8 cellular contexts compared by ENCODE assay signal in genomic region chr14:26204954-26205479, GRCh38.
DNase-seq lines count a peak whose midpoint lies in the region; ATAC-seq, FAIRE-seq and TF ChIP-seq lines count a peak whose summit lies in the region.

No MANE protein-coding gene starts in this region.

- H3K36me3 ChIP-seq in H1 (ENCODE audit: control insufficient read depth in 2 of 4, insufficient read depth in 4 of 4, low read length in 3 of 4) (no peaks in the 10 kb centered on the region), HepG2 (replicated peaks in 1 of 2; ENCODE audit: control insufficient read depth in 1 of 2, insufficient read depth in 2 of 2, low read length in 2 of 2) (no peaks in the 10 kb centered on the region)

- no peak overlapping the region for H3K4ac ChIP-seq in H1 (replicated peaks; ENCODE audit: insufficient read length, low read depth, low read length)

- H3K4me1 ChIP-seq in H1 (replicated peaks in 1 of 4; ENCODE audit: control insufficient read depth in 3 of 4, insufficient read depth in 4 of 4, low read length in 3 of 4) = no peaks in the 10 kb centered on the region
- H3K4me1 ChIP-seq in HepG2 (ENCODE audit: insufficient read depth, low read length) = no peaks in the 10 kb centered on the region

- peak; percentile 19 for FAIRE-seq in H1 (lab: Jason Lieb, UNC)
- FAIRE-seq in HepG2 (lab: Jason Lieb, UNC) = no peak

- no peak overlapping the region for H2BK12ac ChIP-seq in H1 (ENCODE audit: low read depth, low read length)

- no peak overlapping the region for H3K14ac ChIP-seq in H1 (ENCODE audit: insufficient read length)

- no peak overlapping the region for H4K8ac ChIP-seq in H1 (ENCODE audit: extremely low read depth, insufficient read depth, low read length)

- intact Hi-C loops in HepG2 (cut with micrococcal nuclease; ENCODE audit: unreplicated experiment) = no loop called here

- H2BK15ac ChIP-seq in H1 (ENCODE audit: low read length) = no peak overlapping the region

- H2BK5ac ChIP-seq in H1 (ENCODE audit: low read depth, low read length) = no peak overlapping the region

- no peak overlapping the region for H4K91ac ChIP-seq in H1 (replicated peaks; ENCODE audit: insufficient read length, low read length)

- POLR2A ChIA-PET in H1 (lab: Charles Lee; ENCODE audit: partially characterized antibody) = no interaction called here
- POLR2A ChIA-PET in HepG2 (lab: Yijun Ruan, JAX) = no interaction called here

- peak; percentile 81 for ATAC-seq in HepG2
- no peak for ATAC-seq in HG02973 (IDR thresholded peaks at IDR 0.05; ENCODE audit: unreplicated experiment)

- TF ChIP-seq CTCF in H1 (IDR thresholded peaks at IDR 0.05; ENCODE audit: control extremely low read depth in 1 of 3, insufficient read depth in 1 of 3, low read depth in 1 of 3, low read length in 3 of 3) (no peak), HepG2 (CRISPR knock-in tag; IDR thresholded peaks at IDR 0.05) (no peak)

- H4K5ac ChIP-seq in H1 (ENCODE audit: insufficient read length, low read depth, low read length) = no peak overlapping the region

- WGBS in H1 (ENCODE audit: extremely low coverage in 1 of 2, insufficient coverage in 1 of 2, insufficient read length in 1 of 2, insufficient replicate concordance in 2 of 2, low coverage in 1 of 2, low lambda C conversion rate in 2 of 2, missing lambda C conversion rate in 1 of 2), 2 experiments = 5% methylated on average over 38 of the region's 40 CpGs; no CpG with 5 or more reads in 1 of the 2 experiments
- WGBS in HepG2 (ENCODE audit: low lambda C conversion rate) = 27% methylated on average over 40 of the region's 40 CpGs

- H4K20me1 ChIP-seq in H1 (replicated peaks in 1 of 2; ENCODE audit: control insufficient read depth in 1 of 2, insufficient read depth in 2 of 2, low read length in 2 of 2) (peaks cover 0 to 1% of the 10 kb centered on the region in 2 experiments), HepG2 (ENCODE audit: insufficient read depth, low read length) (no peaks in the 10 kb centered on the region)

- CTCF ChIA-PET in H1 (lab: Charles Lee; ENCODE audit: partially characterized antibody) (interaction anchor here (0.8 to 1.1 kb wide), 3 partner anchors 9 to 71 kb away, joined by 3 to 5 read pairs (median 4); no protein-coding TSS in a partner anchor), HepG2 (lab: Yijun Ruan, JAX; ENCODE audit: low intra/inter-chr PET ratio, low total read pairs) (no interaction called here)

- H3K4me3 ChIP-seq in H1 (ENCODE audit: extremely low read depth in 1 of 4, insufficient read depth in 2 of 4, low read depth in 3 of 4, low read length in 4 of 4) = peak overlapping the region; percentile 44 to 62 (median 52)
- peak overlapping the region in 2 of 3 experiments; percentile 8 to 36; a peak in 1 of 6 replicates for H3K4me3 ChIP-seq in HepG2 (replicated peaks in 1 of 3; ENCODE audit: insufficient read depth in 1 of 3, low read depth in 2 of 3, low read length in 3 of 3)

- H3K23ac ChIP-seq in H1 (ENCODE audit: insufficient read length) = no peak overlapping the region

- H3K18ac ChIP-seq in H1 (ENCODE audit: extremely low read depth, low read length) = no peak overlapping the region

- TF ChIP-seq RAD21 in H1 (IDR thresholded peaks at IDR 0.05 in 1 of 2, conservative IDR thresholded peaks at IDR 0.05 in 1 of 2; ENCODE audit: low read depth in 2 of 2, low read length in 2 of 2) = no peak
- TF ChIP-seq RAD21 in HepG2 (CRISPR knock-in tag; IDR thresholded peaks at IDR 0.05) = no peak

- DNase-seq in NCI-H524 treated with DMSO at 0.1 percent for 48 hours (lab: John Stamatoyannopoulos, UW) (peak; percentile 67), H1 (ENCODE audit: low read depth in 1 of 2, low spot score in 2 of 2) (peak in 1 of 2 experiments; percentile 71), HepG2 (ENCODE audit: low spot score) (no peak), superior temporal gyrus (ENCODE audit: extremely low spot score) (peak; percentile 43), NCI-H187 treated with DMSO at 0.1 percent for 48 hours (lab: John Stamatoyannopoulos, UW) (no peak), NCI-H128 (lab: John Stamatoyannopoulos, UW; ENCODE audit: unreplicated experiment) (no peak), HCEC 1CT (no peak)

- H3K23me2 ChIP-seq in H1 (ENCODE audit: low read depth, low read length) = no peaks in the 10 kb centered on the region

- in situ Hi-C loops in HepG2 (cut with HindIII; ENCODE audit: extremely low pct_ligation_motif_present, low pct_unique_long_range_greater_than_20kb) = no loop called here

- H2AFZ ChIP-seq in H1 (ENCODE audit: low read length) = peak overlapping the region; percentile 52; the same call in 1 of the 2 replicates
- no peak overlapping the region for H2AFZ ChIP-seq in HepG2 (ENCODE audit: low read length)

- H3K79me2 ChIP-seq in H1 (ENCODE audit: control insufficient read depth in 1 of 2, insufficient read depth in 2 of 2, low read length in 2 of 2) = no peaks in the 10 kb centered on the region
- no peaks in the 10 kb centered on the region for H3K79me2 ChIP-seq in HepG2 (ENCODE audit: insufficient read depth, low read length)

- H3K9me3 ChIP-seq in H1 (ENCODE audit: insufficient read depth in 2 of 2, low read depth in 1 of 2, low read length in 1 of 2) (no peaks in the 10 kb centered on the region), HepG2 (ENCODE audit: low read length) (peaks cover 50% of the 10 kb centered on the region)

- H3K27me3 ChIP-seq in H1 (replicated peaks in 1 of 4; ENCODE audit: control insufficient read depth in 3 of 4, extremely low read depth in 1 of 4, insufficient read depth in 3 of 4, low read length in 3 of 4) (peaks cover 0 to 18% (median 5%) of the 10 kb centered on the region in 4 experiments; a peak in 3 of 7 replicates), HepG2 (ENCODE audit: control insufficient read depth in 1 of 2, insufficient read depth in 2 of 2, low read length in 2 of 2) (peaks cover 0 to 10% of the 10 kb centered on the region in 2 experiments; a peak in 4 of 5 replicates)

- TF ChIP-seq POLR2A in H1 (IDR thresholded peaks at IDR 0.05; ENCODE audit: control extremely low read depth in 1 of 2, low read depth in 2 of 2, low read length in 2 of 2) (0 out of 3 replicates have a peak, but pooled peaks of 1 of the 2 experiments have one; percentile 28), HepG2 (IDR thresholded peaks at IDR 0.05; ENCODE audit: insufficient read depth in 1 of 2, low read depth in 2 of 2, low read length in 2 of 2) (no peak)

- no peak overlapping the region for H2BK20ac ChIP-seq in H1 (ENCODE audit: low read length)

- BruUV-seq in HepG2 (replicated peaks; lab: Mats Ljungman, UMichigan) = no TSS peak

- H2BK120ac ChIP-seq in H1 (replicated peaks; ENCODE audit: low read depth, low read length) = no peak overlapping the region

- H3K27ac ChIP-seq in H1 (ENCODE audit: low read depth, low read length) (no peak overlapping the region), HepG2 (ENCODE audit: extremely low read length, insufficient read depth, low read length) (no peak overlapping the region)

- no peaks in the 10 kb centered on the region for H3K79me1 ChIP-seq in H1 (ENCODE audit: low read depth, low read length)

- H3K9ac ChIP-seq in H1 (replicated peaks in 1 of 4; ENCODE audit: extremely low read depth in 1 of 4, low read depth in 3 of 4, low read length in 3 of 4) (no peak overlapping the region; a peak in 2 of 7 replicates), HepG2 (ENCODE audit: insufficient read depth, low read depth, low read length) (no peak overlapping the region)

- H2AK5ac ChIP-seq in H1 (ENCODE audit: low read depth, low read length) = no peak overlapping the region

- H3K56ac ChIP-seq in H1 (replicated peaks; ENCODE audit: insufficient read length, low read depth, low read length) = no peak overlapping the region

- TF ChIP-seq EP300 in H1 (IDR thresholded peaks at IDR 0.05; ENCODE audit: borderline replicate concordance in 1 of 2, low read depth in 2 of 2, low read length in 2 of 2) (no peak), HepG2 (IDR thresholded peaks at IDR 0.05; ENCODE audit: low read depth in 2 of 2, low read length in 2 of 2) (no peak), HepG2 (CRISPR knock-in tag; IDR thresholded peaks at IDR 0.05; ENCODE audit: borderline replicate concordance) (no peak)

- H3K4me2 ChIP-seq in H1 (ENCODE audit: insufficient read depth in 1 of 2, low read depth in 2 of 2, low read length in 2 of 2) = peak overlapping the region; percentile 63 to 71
- peak overlapping the region; percentile 37 for H3K4me2 ChIP-seq in HepG2 (ENCODE audit: low read depth, low read length)

TF ChIP-seq in H1, 55 proteins besides CTCF, POLR2A, EP300 and RAD21 (continues in another document):
- peak; percentile 42 for TF ChIP-seq EZH2 (IDR thresholded peaks at IDR 0.05; ENCODE audit: low read depth, low read length, severe bottlenecking)
- TF ChIP-seq HDAC2 (IDR thresholded peaks at IDR 0.05; ENCODE audit: borderline replicate concordance in 1 of 2, low read depth in 2 of 2, low read length in 2 of 2) = no peak
- no peak for TF ChIP-seq ZNF274 (IDR thresholded peaks at IDR 0.05; ENCODE audit: borderline replicate concordance, extremely low read depth, low read length)
- TF ChIP-seq SAP30 (IDR thresholded peaks at IDR 0.05; ENCODE audit: insufficient read depth, insufficient replicate concordance, low read length) = no peak
- no peak for TF ChIP-seq BACH1 (IDR thresholded peaks at IDR 0.05; ENCODE audit: low read length)
- TF ChIP-seq MAFK (IDR thresholded peaks at IDR 0.05; ENCODE audit: low read depth, low read length) = no peak
- TF ChIP-seq TAF7 (optimal IDR thresholded peaks at IDR 0.05; ENCODE audit: borderline replicate concordance, low read depth, low read length) = peak; percentile 17
- 0 out of 2 replicates have a peak, but pooled peaks have one; percentile 47 for TF ChIP-seq TAF1 (IDR thresholded peaks at IDR 0.05; ENCODE audit: low read depth, low read length)
- TF ChIP-seq GTF2F1 (IDR thresholded peaks at IDR 0.05; ENCODE audit: borderline replicate concordance, low read depth, low read length) = no peak

TF ChIP-seq in HepG2, 621 proteins besides CTCF, POLR2A, EP300 and RAD21 (continues in another document):
- TF ChIP-seq IRF9 (CRISPR knock-in tag; IDR thresholded peaks at IDR 0.05; ENCODE audit: borderline replicate concordance) = no peak

Comparison
In these comparisons a context has a peak if more than half of its experiments do, and no peak if none do; other contexts are left out.
1. DNase-seq: peak in NCI-H524 treated with DMSO at 0.1 percent for 48 hours (single experiment) and superior temporal gyrus (single experiment); none in HepG2 (single experiment), NCI-H187 treated with DMSO at 0.1 percent for 48 hours (single experiment), NCI-H128 (single experiment) and HCEC 1CT (single experiment).